ENCODE assay signal across 34 cellular contexts in genomic region chr15:60213377-60214010, GRCh38.
"Had no signal": no experiment of that assay in that cellular context is flagged by ENCODE, and none has a peak within 500 bp of the region (broad histone marks: within the 10 kb centered on the region; RNA-seq: fewer than 3 reads in every experiment).

No MANE protein-coding gene starts in this region.

- H3K36me3 ChIP-seq: brain microvascular endothelial cell, gastrocnemius medialis, heart left ventricle had no signal

- H3K27me3 ChIP-seq: brain microvascular endothelial cell, gastrocnemius medialis had no signal

- H3K9me3 Mint-ChIP-seq: activated CD4-positive, alpha-beta memory T cell treated with anti-CD3 and anti-CD28 coated beads, Interleukin-2, amount 10 ng/mL, durations not matched to agents 7 days and 5 days; activated CD4-positive, alpha-beta T cell treated with anti-CD3 and anti-CD28 coated beads, Interleukin-2, amount 10 ng/mL, durations not matched to agents 7 days and 5 days; activated T-cell treated with anti-CD3 and anti-CD28 coated beads, Interleukin-2, amount 50 U/mL, for 24 hours; activated T-cell treated with anti-CD3 and anti-CD28 coated beads, Interleukin-2, amount 50 U/mL, for 72 hours; activated T-helper 17 cell treated with anti-CD3 and anti-CD28 coated beads, Interleukin-2, amount 50 U/mL, for 72 hours; central memory CD8-positive, alpha-beta T cell; dendritic cell treated with granulocyte-macrophage colony-stimulating factor and Interleukin-4, amounts not matched to agents 40 ng/mL and 50 ng/mL, for 4 days; endodermal cell; T-helper 2 cell treated with Interferon-gamma antibody and Interleukin-4, amounts not matched to agents 5 μg/mL and 100 μg/mL, for 36 hours had no signal

- DNase-seq: activated CD4-positive, alpha-beta memory T cell treated with anti-CD3 and anti-CD28 coated beads, Interleukin-2, amount 10 ng/mL, durations not matched to agents 7 days and 5 days; activated CD4-positive, alpha-beta T cell treated with anti-CD3 and anti-CD28 coated beads for 4 hours; activated CD4-positive, alpha-beta T cell treated with anti-CD3 and anti-CD28 coated beads, Interleukin-2, amount 10 ng/mL, durations not matched to agents 7 days and 5 days; activated CD4-positive, alpha-beta T cell treated with anti-CD3 and anti-CD28 coated beads, Interleukin-2, amount 50 U/mL, for 4 hours; activated CD4-positive, CD25-positive, alpha-beta regulatory T cell; activated CD4-positive, CD25-positive, alpha-beta regulatory T cell treated with anti-CD3 and anti-CD28 coated beads, Interleukin-2, amount 50 U/mL, for 72 hours; activated CD8-positive, alpha-beta memory T cell treated with anti-CD3 and anti-CD28 coated beads, Interleukin-2, amount 50 U/mL, for 48 hours; activated effector memory CD4-positive, alpha-beta T cell treated with Interleukin-2 at 50 U/mL for 16 hours; activated gamma-delta T cell treated with Interleukin-2 at 50 U/mL for 16 hours; activated naive CD4-positive, alpha-beta T cell treated with anti-CD3 and anti-CD28 coated beads, Interleukin-2, amount 50 U/mL, for 16 hours; activated naive CD4-positive, alpha-beta T cell treated with Interleukin-2 at 50 U/mL for 16 hours; activated T-cell treated with anti-CD3 and anti-CD28 coated beads for 4 hours; activated T-cell treated with anti-CD3 and anti-CD28 coated beads, Interleukin-2, amount 50 U/mL, for 24 hours; activated T-cell treated with anti-CD3 and anti-CD28 coated beads, Interleukin-2, amount 50 U/mL, for 72 hours; amniotic stem cell; anterior cingulate cortex; brain microvascular endothelial cell; dorsolateral prefrontal cortex; effector memory CD4-positive, alpha-beta T cell; endodermal cell; foreskin fibroblast; gastrocnemius medialis; glutamatergic neuron; heart left ventricle; T-helper 17 cell; T1000 had no signal

- H3K9me3 ChIP-seq: gastrocnemius medialis, heart left ventricle had no signal

- H3K4me3 ChIP-seq: coronary artery, dorsolateral prefrontal cortex, gastrocnemius medialis, heart left ventricle had no signal

- FAIRE-seq: astrocyte, bronchial epithelial cell had no signal

- H3K4me3 Mint-ChIP-seq: activated CD4-positive, alpha-beta memory T cell treated with anti-CD3 and anti-CD28 coated beads, Interleukin-2, amount 10 ng/mL, durations not matched to agents 7 days and 5 days; activated CD4-positive, alpha-beta T cell treated with anti-CD3 and anti-CD28 coated beads, Interleukin-2, amount 10 ng/mL, durations not matched to agents 7 days and 5 days; activated naive CD8-positive, alpha-beta T cell; activated T-cell treated with anti-CD3 and anti-CD28 coated beads, Interleukin-2, amount 50 U/mL, for 24 hours; activated T-cell treated with anti-CD3 and anti-CD28 coated beads, Interleukin-2, amount 50 U/mL, for 72 hours; activated T-helper 17 cell treated with anti-CD3 and anti-CD28 coated beads, Interleukin-2, amount 50 U/mL, for 72 hours; central memory CD8-positive, alpha-beta T cell; dendritic cell treated with granulocyte-macrophage colony-stimulating factor and Interleukin-4, amounts not matched to agents 40 ng/mL and 50 ng/mL, for 4 days; endodermal cell; T-helper 17 cell; T-helper 2 cell treated with Interferon-gamma antibody and Interleukin-4, amounts not matched to agents 5 μg/mL and 100 μg/mL, for 36 hours had no signal

- H3K4me1 Mint-ChIP-seq: activated CD4-positive, alpha-beta memory T cell treated with anti-CD3 and anti-CD28 coated beads, Interleukin-2, amount 10 ng/mL, durations not matched to agents 7 days and 5 days; activated CD4-positive, alpha-beta T cell treated with anti-CD3 and anti-CD28 coated beads, Interleukin-2, amount 10 ng/mL, durations not matched to agents 7 days and 5 days; activated T-helper 17 cell treated with anti-CD3 and anti-CD28 coated beads, Interleukin-2, amount 50 U/mL, for 72 hours; central memory CD8-positive, alpha-beta T cell; T-helper 17 cell had no signal

- H3K27ac Mint-ChIP-seq: activated CD4-positive, alpha-beta memory T cell treated with anti-CD3 and anti-CD28 coated beads, Interleukin-2, amount 10 ng/mL, durations not matched to agents 7 days and 5 days; activated CD4-positive, alpha-beta T cell treated with anti-CD3 and anti-CD28 coated beads, Interleukin-2, amount 10 ng/mL, durations not matched to agents 7 days and 5 days; activated naive CD8-positive, alpha-beta T cell; activated T-cell treated with anti-CD3 and anti-CD28 coated beads, Interleukin-2, amount 50 U/mL, for 24 hours; activated T-cell treated with anti-CD3 and anti-CD28 coated beads, Interleukin-2, amount 50 U/mL, for 72 hours; activated T-helper 17 cell treated with anti-CD3 and anti-CD28 coated beads, Interleukin-2, amount 50 U/mL, for 72 hours; dendritic cell treated with granulocyte-macrophage colony-stimulating factor and Interleukin-4, amounts not matched to agents 40 ng/mL and 50 ng/mL, for 4 days; T-helper 17 cell; T-helper 2 cell treated with Interferon-gamma antibody and Interleukin-4, amounts not matched to agents 5 μg/mL and 100 μg/mL, for 36 hours had no signal
